ENCODE assay signal across 22 cellular contexts in the genomic region with DNA sequence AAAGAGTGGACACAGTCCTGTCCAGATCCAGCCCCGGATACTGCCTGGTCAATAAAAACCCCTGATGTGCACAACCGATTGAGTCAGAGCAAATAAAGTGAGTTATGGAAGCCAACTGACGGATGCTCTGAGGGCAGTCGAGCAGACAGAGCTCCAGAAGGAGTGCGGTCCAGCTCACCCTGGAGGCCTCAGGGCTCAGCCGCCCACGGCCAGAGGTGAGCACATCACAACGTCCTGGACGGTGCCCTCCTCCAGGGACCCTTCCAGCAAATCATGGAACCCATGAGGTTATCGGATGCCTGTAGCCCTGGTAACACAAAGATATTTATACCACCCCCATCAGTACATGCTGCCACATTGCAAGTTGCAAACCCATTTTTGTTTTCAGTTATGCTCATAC. TPM values are rescaled to one million over a fixed set of nuclear protein-coding genes. Genes with fewer than 3 reads are reported as not detected.
DNase-seq lines count a peak whose midpoint lies in the region; ATAC-seq, FAIRE-seq and TF ChIP-seq lines count a peak whose summit lies in the region.
"Had no signal": no experiment of that assay in that cellular context is flagged by ENCODE, and none has a peak within 500 bp of the region (broad histone marks: within the 10 kb centered on the region; RNA-seq: fewer than 3 reads in every experiment).

No MANE protein-coding gene starts in this region.

- no peak for TF ChIP-seq EP300 in K562 (IDR thresholded peaks at IDR 0.05; ENCODE audit: low read length)

- no peak overlapping the region for H2BK15ac ChIP-seq in neuronal stem cell (ENCODE audit: low read length)

- H3K9me3 ChIP-seq in K562 (replicated peaks; ENCODE audit: control insufficient read depth, insufficient read depth, low read depth, low read length) (no peaks in the 10 kb centered on the region), neuronal stem cell (replicated peaks in 1 of 2; ENCODE audit: control insufficient read depth in 2 of 2, insufficient read depth in 1 of 2, low read depth in 1 of 2, low read length in 2 of 2) (peaks cover 0 to 3% of the 10 kb centered on the region in 2 donors), tibial artery (no peaks in the 10 kb centered on the region)
- H3K9me3 ChIP-seq: BE2C had no signal

- TF ChIP-seq CTCF in K562 (IDR thresholded peaks at IDR 0.05 in 2 of 3, conservative IDR thresholded peaks at IDR 0.05 in 1 of 3; ENCODE audit: insufficient read depth in 2 of 3, low read depth in 1 of 3, low read length in 3 of 3) (no peak), tibial artery (IDR thresholded peaks at IDR 0.05) (no peak)

- H3K4me2 ChIP-seq in K562 (ENCODE audit: insufficient read depth, low read length) (no peak overlapping the region), neuronal stem cell (ENCODE audit: insufficient read depth, low read length, poor library complexity, severe bottlenecking) (no peak overlapping the region)
- H3K4me2 ChIP-seq: GM23338 had no signal

- no peak for DNase-seq in K562 (ENCODE audit: extremely low read depth in 1 of 4, low spot score in 3 of 4)
- DNase-seq in neuronal stem cell (ENCODE audit: low spot score) = no peak
- peak; percentile 34 for DNase-seq in retina
- DNase-seq in occipital lobe (lab: John Stamatoyannopoulos, UW) = no peak
- DNase-seq in tibial artery = no peak
- no peak for DNase-seq in GM03348 (ENCODE audit: low spot score)
- DNase-seq: ACHN; BE2C; C1 segment of cervical spinal cord; CD4-positive, CD25-positive, alpha-beta regulatory T cell; CD8-positive, alpha-beta memory T cell; COR-L47; DMS 273 treated with DMSO at 0.1 percent for 48 hours; DMS53; DND-41; EL had no signal

- H3K4ac ChIP-seq in neuronal stem cell (ENCODE audit: low read length) = no peak overlapping the region

- H2BK12ac ChIP-seq in neuronal stem cell (ENCODE audit: low read length) = no peak overlapping the region

- no peaks in the 10 kb centered on the region for H3K9me1 ChIP-seq in K562 (ENCODE audit: control insufficient read depth, insufficient read depth, low read length)

- no peak for ATAC-seq in K562
- ATAC-seq: GM23338 had no signal

- in situ Hi-C loops in K562 (cut with MboI) = no loop called here

- no peak overlapping the region for H3K9ac ChIP-seq in K562 (ENCODE audit: insufficient read depth in 1 of 2, low read depth in 2 of 2, low read length in 2 of 2)
- H3K9ac ChIP-seq in neuronal stem cell (ENCODE audit: low read depth, low read length, poor library complexity) = no peak overlapping the region

- H3K27ac ChIP-seq in K562 (ENCODE audit: extremely low read depth, low read depth, low read length) (no peak overlapping the region), neuronal stem cell (replicated peaks; ENCODE audit: low read length) (no peak overlapping the region), tibial artery (no peak overlapping the region)

- H3K18ac ChIP-seq in neuronal stem cell (ENCODE audit: low read length) = peak overlapping the region; percentile 42

- no peaks in the 10 kb centered on the region for H3K79me2 ChIP-seq in K562 (ENCODE audit: control insufficient read depth, insufficient read depth, low read length)

- no peaks in the 10 kb centered on the region for H3K4me1 ChIP-seq in K562 (replicated peaks in 1 of 2; ENCODE audit: control insufficient read depth in 2 of 2, insufficient read depth in 2 of 2, low read length in 2 of 2)
- H3K4me1 ChIP-seq in neuronal stem cell (ENCODE audit: control insufficient read depth in 2 of 2, insufficient read depth in 1 of 2, low read depth in 1 of 2, low read length in 2 of 2) = no peaks in the 10 kb centered on the region
- H3K4me1 ChIP-seq in tibial artery = no peaks in the 10 kb centered on the region
- H3K4me1 ChIP-seq: BE2C had no signal

- H3K27me3 ChIP-seq in K562 (ENCODE audit: control insufficient read depth in 2 of 2, insufficient read depth in 2 of 2, low read length in 2 of 2) (peaks cover 19 to 41% of the 10 kb centered on the region in 2 experiments; a peak in 4 of 5 replicates), neuronal stem cell (ENCODE audit: control insufficient read depth in 3 of 3, insufficient read depth in 3 of 3, low read depth in 1 of 3, low read length in 3 of 3) (no peaks in the 10 kb centered on the region), tibial artery (no peaks in the 10 kb centered on the region)
- H3K27me3 ChIP-seq: BE2C had no signal

- H4K8ac ChIP-seq in neuronal stem cell (ENCODE audit: low read depth, low read length) = no peak overlapping the region

- no peak overlapping the region for H2AFZ ChIP-seq in K562 (ENCODE audit: low read depth, low read length)
- no peak overlapping the region for H2AFZ ChIP-seq in neuronal stem cell (ENCODE audit: low read length)
- H2AFZ ChIP-seq: GM23338 had no signal

- no peak for FAIRE-seq in K562 (lab: Jason Lieb, UNC)
- FAIRE-seq: A204.1, GM12891, GM18507, H54 had no signal

- intact Hi-C loops in K562 (cut with micrococcal nuclease) = no loop called here
- intact Hi-C loops in tibial artery (cut with DNase I; ENCODE audit: low total_unique reads) = no loop called here

- H3K4me3 ChIP-seq in K562 (no peak overlapping the region), neuronal stem cell (ENCODE audit: low read length in 2 of 2) (no peak overlapping the region), tibial artery (no peak overlapping the region)
- H3K4me3 ChIP-seq: GM23338 had no signal

- H3K36me3 ChIP-seq in K562 (ENCODE audit: control insufficient read depth, insufficient read depth, low read length) = no peaks in the 10 kb centered on the region
- no peaks in the 10 kb centered on the region for H3K36me3 ChIP-seq in neuronal stem cell (replicated peaks in 1 of 2; ENCODE audit: control insufficient read depth in 2 of 2, insufficient read depth in 2 of 2, low read length in 2 of 2)
- H3K36me3 ChIP-seq in tibial artery = no peaks in the 10 kb centered on the region
- H3K36me3 ChIP-seq: BE2C had no signal

- H4K20me1 ChIP-seq in K562 (replicated peaks; ENCODE audit: control insufficient read depth, insufficient read depth, low read length) = 0 out of 2 replicates have a peak, but pooled peaks cover 3% of the 10 kb centered on the region

- no peak overlapping the region for H4K91ac ChIP-seq in neuronal stem cell (ENCODE audit: low read depth, low read length, poor library complexity)

- no TSS peak for BruUV-seq in K562 (replicated peaks; lab: Mats Ljungman, UMichigan)

- H3K79me1 ChIP-seq in neuronal stem cell (ENCODE audit: low read depth, low read length) = no peaks in the 10 kb centered on the region

- no peak for TF ChIP-seq RAD21 in K562 (CRISPR knock-in tag; conservative IDR thresholded peaks at IDR 0.05 in 1 of 2, IDR thresholded peaks at IDR 0.05 in 1 of 2)

- 1% methylated on average over 10 of the region's 10 CpGs for WGBS in K562 (ENCODE audit: insufficient coverage, low coverage, missing lambda C conversion rate)
- WGBS in neuronal stem cell (ENCODE audit: extremely low coverage in 2 of 2, insufficient read length in 2 of 2, insufficient replicate concordance in 1 of 2), 2 donors = no CpG with 5 or more reads among the region's 10 CpGs

- H2AK5ac ChIP-seq in neuronal stem cell (ENCODE audit: low read depth, low read length) = peak overlapping the region; percentile 45

- no peak for TF ChIP-seq POLR2A in K562 (conservative IDR thresholded peaks at IDR 0.05)

- H2BK120ac ChIP-seq in neuronal stem cell (ENCODE audit: low read depth, low read length) = no peak overlapping the region

- POLR2A ChIA-PET in K562 (lab: Yijun Ruan, JAX) = interaction anchor here (1.0 kb wide), 1 partner anchor 61 kb away, joined by 3 read pairs; no protein-coding TSS in a partner anchor

- no peak overlapping the region for H3K23ac ChIP-seq in neuronal stem cell (ENCODE audit: low read depth, low read length, poor library complexity)

- H3K14ac ChIP-seq in neuronal stem cell (ENCODE audit: low read length) = peak overlapping the region; percentile 27

- CTCF ChIA-PET in K562 (lab: Yijun Ruan, JAX; ENCODE audit: low intra/inter-chr PET ratio) = no interaction called here

- peak overlapping the region; percentile 44 for H2BK5ac ChIP-seq in neuronal stem cell (ENCODE audit: low read length)

TF ChIP-seq in K562, 482 proteins besides CTCF, POLR2A, EP300 and RAD21:
- TF ChIP-seq TBP (optimal IDR thresholded peaks at IDR 0.05; ENCODE audit: low read depth, low read length) (no peak), RFX1 (IDR thresholded peaks at IDR 0.05) (peak; percentile 26; the same call in 1 of the 2 replicates)

RNA-seq across cellular contexts. Expression of a gene that starts 44.0 kb away (rescaled TPM):
- total RNA-seq in K562 (2011; cell fraction: chromatin; rRNA removed; ENCODE audit: low replicate concordance) = 4.8 and 6.8 TPM in 2 replicates
- 2.4 and 2.7 TPM in 2 replicates for total RNA-seq in K562 (2011; cell fraction: nucleolus; rRNA removed)
- total RNA-seq in K562 (2011; cell fraction: nucleoplasm; rRNA removed) = 4.8 and 5.4 TPM in 2 replicates
- total RNA-seq in K562 (2014; rRNA removed) (0.45 and 1.0 TPM in 2 replicates), K562 (2014; rRNA removed; fragmentation: Illumina TruSeq; extraction: Trizol) (1.1 TPM in 2 replicates), K562 (2015; rRNA removed; fragmentation: Illumina TruSeq; extraction: Trizol) (1.3 and 1.5 TPM in 2 replicates), K562 (2021) (1.2 and 1.7 TPM in 2 replicates), occipital lobe (1.2 TPM)
- polyA plus RNA-seq in K562 (2011; rRNA removed) (2.3 and 2.9 TPM in 2 replicates), K562 (2014; fragmentation: Illumina TruSeq; extraction: Trizol) (1.5 and 1.6 TPM in 2 replicates), K562 (2014; fragmentation: Nextera tagmentation; extraction: Ambion mirVana) (under 1 TPM; 0.62 to 0.84 TPM), K562 (2014; rRNA removed) (1.0 and 1.1 TPM in 2 replicates)
- 1.3 and 1.9 TPM in 2 replicates for polyA plus RNA-seq in K562 (2011; cell fraction: cytosol; rRNA removed)
- polyA plus RNA-seq in K562 (2011; cell fraction: nucleus; rRNA removed) = 8.1 and 8.5 TPM in 2 replicates
- polyA plus RNA-seq in K562 (2012) = 1.1 and 1.8 TPM in 2 replicates
- polyA minus RNA-seq in K562 (2011; rRNA and poly(A)+ RNA removed) = 0.70 and 1.2 TPM in 2 replicates
- 0.38 and 1.0 TPM in 2 replicates for polyA minus RNA-seq in K562 (2011; cell fraction: cytosol; rRNA and poly(A)+ RNA removed)
- polyA minus RNA-seq in K562 (2011; cell fraction: nucleus; rRNA and poly(A)+ RNA removed) = 1.8 and 3.6 TPM in 2 replicates
- 0.20 TPM for polyA plus RNA-seq in neuronal stem cell (2013, experiment 1 of 2)
- polyA plus RNA-seq in neuronal stem cell (2013, experiment 2 of 2) = 0.11 TPM
- total RNA-seq: CD4-positive, CD25-positive, alpha-beta regulatory T cell; CD8-positive, alpha-beta memory T cell; HT-29 had no signal
- polyA plus RNA-seq: CD4-positive, CD25-positive, alpha-beta regulatory T cell; CD8-positive, alpha-beta memory T cell had no signal
